Comparison of ENCODE assay signal across 22 cellular contexts in the genomic region with DNA sequence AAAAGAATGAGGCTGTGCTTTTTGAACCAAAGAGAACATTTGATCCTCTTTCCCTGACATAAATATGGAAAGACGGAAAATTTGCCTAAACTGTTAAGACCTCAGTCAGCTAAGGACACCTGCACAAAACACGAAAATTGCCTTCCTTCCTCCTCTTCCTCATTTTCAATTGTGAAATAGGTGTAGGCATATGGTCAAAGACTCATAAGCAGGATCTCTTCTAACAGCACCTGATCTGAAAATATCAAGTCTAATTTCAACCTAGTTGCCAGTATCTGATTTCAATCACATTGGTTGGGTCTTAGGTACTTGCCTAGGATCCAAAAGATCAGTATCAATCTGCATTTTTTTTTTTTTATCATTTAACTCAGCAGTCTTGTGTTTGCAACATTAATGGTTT.
"Had no signal": no experiment of that assay in that cellular context is flagged by ENCODE, and none has a peak within 500 bp of the region (broad histone marks: within the 10 kb centered on the region; RNA-seq: fewer than 3 reads in every experiment).

No MANE protein-coding gene starts in this region.

- H3K9me3 ChIP-seq: SK-N-SH had no signal

- H3K4me2 ChIP-seq: SK-N-SH had no signal

- DNase-seq: KBM-7, MV-4-11, NCI-H1092, NCI-H1105 treated with DMSO at 0.1 percent for 48 hours, NCI-H1417 treated with DMSO at 0.1 percent for 48 hours, NCI-H146, NCI-H1694 treated with DMSO at 0.1 percent for 48 hours, NCI-H1930, NCI-H2081, NCI-H2107, NCI-H226, NCI-H446, NCI-H510A, NCI-H524 treated with DMSO at 0.1 percent for 48 hours, NCI-H69, NCI-H774, SHP77, SK-N-SH, T-helper 2 cell had no signal

- H3K9ac ChIP-seq: SK-N-SH had no signal

- ATAC-seq: Panc1, PC-3 had no signal

- H3K27ac ChIP-seq: RWPE1 had no signal
